9 cellular contexts compared by ENCODE assay signal in the genomic region with DNA sequence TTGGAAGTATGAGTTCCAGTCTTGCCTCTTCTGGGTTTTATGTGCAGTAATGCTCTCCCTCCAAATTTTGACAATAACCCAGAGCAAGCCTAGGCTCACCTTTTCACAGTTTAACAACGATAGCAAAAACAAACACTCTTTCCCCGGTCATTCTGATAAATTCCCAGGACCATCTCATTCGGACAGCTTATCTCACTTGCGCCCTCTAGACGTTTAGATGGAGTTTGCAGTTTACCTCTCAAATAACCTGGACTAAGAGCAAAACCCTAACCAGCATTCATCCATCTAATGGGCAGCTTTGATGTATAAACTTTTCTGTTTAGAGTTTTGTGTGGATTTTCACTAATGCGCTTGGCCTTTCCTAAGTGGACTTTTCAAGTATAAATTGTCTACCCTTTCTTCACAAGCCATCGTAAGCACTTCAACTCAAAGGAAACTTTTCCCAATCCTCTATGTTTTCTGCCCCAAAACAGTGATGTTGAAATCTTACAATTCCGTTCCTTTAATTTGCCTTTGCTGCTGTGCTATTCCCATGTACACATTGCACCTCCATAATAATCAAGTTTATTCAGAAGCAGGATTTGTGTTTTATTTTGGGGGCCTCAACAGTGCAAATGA.
A peak's percentile ranks its signal among the peaks of the same experiment; 100 is the strongest.
DNase-seq lines count a peak whose midpoint lies in the region; ATAC-seq and TF ChIP-seq lines count a peak whose summit lies in the region.
"Had no signal": no experiment of that assay in that cellular context is flagged by ENCODE, and none has a peak within 500 bp of the region (broad histone marks: within the 10 kb centered on the region; RNA-seq: fewer than 3 reads in every experiment).

No MANE protein-coding gene starts in this region.

- no peaks in the 10 kb centered on the region for H3K9me2 ChIP-seq in Loucy (replicated peaks; ENCODE audit: low read depth, low read length)

- no peak overlapping the region for H3K27ac Mint-ChIP-seq in neural crest cell (ENCODE audit: unreplicated experiment)
- no peak overlapping the region for H3K27ac Mint-ChIP-seq in activated T-helper 1 cell treated with anti-CD3 and anti-CD28 coated beads, Interleukin-12 subunit alpha, Interleukin-12 subunit beta, Interleukin-2, Interleukin-4 antibody, amounts not matched to agents 30 ng/mL and 10 ng/mL and 1 ng/mL, durations not matched to agents 14 hours and 24 hours and 36 hours
- H3K27ac Mint-ChIP-seq: CD4-positive, CD25-positive, alpha-beta regulatory T cell had no signal

- H3K9ac ChIP-seq in Loucy (ENCODE audit: low read depth, low read length, poor library complexity, severe bottlenecking) = no peak overlapping the region

- H3K4me1 ChIP-seq in Loucy (ENCODE audit: insufficient read depth, low read length, poor library complexity, severe bottlenecking) = no peaks in the 10 kb centered on the region

- no peak overlapping the region for H3K4me2 ChIP-seq in Loucy (ENCODE audit: low read depth, low read length, poor library complexity, severe bottlenecking)

- H3K9me3 Mint-ChIP-seq in neural crest cell = peaks cover 2% of the 10 kb centered on the region
- no peaks in the 10 kb centered on the region for H3K9me3 Mint-ChIP-seq in activated T-helper 1 cell treated with anti-CD3 and anti-CD28 coated beads, Interleukin-12 subunit alpha, Interleukin-12 subunit beta, Interleukin-2, Interleukin-4 antibody, amounts not matched to agents 30 ng/mL and 10 ng/mL and 1 ng/mL, durations not matched to agents 14 hours and 24 hours and 36 hours

- peaks cover 18% of the 10 kb centered on the region for H3K36me3 Mint-ChIP-seq in neural crest cell (ENCODE audit: low read depth)
- H3K36me3 Mint-ChIP-seq in activated T-helper 1 cell treated with anti-CD3 and anti-CD28 coated beads, Interleukin-12 subunit alpha, Interleukin-12 subunit beta, Interleukin-2, Interleukin-4 antibody, amounts not matched to agents 30 ng/mL and 10 ng/mL and 1 ng/mL, durations not matched to agents 14 hours and 24 hours and 36 hours (ENCODE audit: low read depth) = no peaks in the 10 kb centered on the region
- H3K36me3 Mint-ChIP-seq: CD4-positive, CD25-positive, alpha-beta regulatory T cell had no signal

- no peaks in the 10 kb centered on the region for H3F3A ChIP-seq in Loucy (ENCODE audit: low read depth)

- H3K9me3 ChIP-seq in Loucy (ENCODE audit: insufficient read depth, low read depth, low read length) = peaks cover 5% of the 10 kb centered on the region; the same call in 1 of the 2 replicates

- H3K79me2 ChIP-seq in Loucy (ENCODE audit: insufficient read depth, low read length) = no peaks in the 10 kb centered on the region

- H3K4me1 Mint-ChIP-seq in neural crest cell = no peaks in the 10 kb centered on the region
- no peaks in the 10 kb centered on the region for H3K4me1 Mint-ChIP-seq in activated T-helper 1 cell treated with anti-CD3 and anti-CD28 coated beads, Interleukin-12 subunit alpha, Interleukin-12 subunit beta, Interleukin-2, Interleukin-4 antibody, amounts not matched to agents 30 ng/mL and 10 ng/mL and 1 ng/mL, durations not matched to agents 14 hours and 24 hours and 36 hours (ENCODE audit: low read depth)

- DNase-seq in NCI-H2081 (lab: John Stamatoyannopoulos, UW) = peak; percentile 12 to 57
- DNase-seq in NCI-H2081 treated with DMSO at 0.1 percent for 48 hours (lab: John Stamatoyannopoulos, UW) = no peak
- DNase-seq in cardiac fibroblast (ENCODE audit: low read depth in 2 of 2) = peak; percentile 43 to 60
- DNase-seq in neural crest cell (ENCODE audit: low read depth, low spot score) = peak; percentile 36
- DNase-seq in putamen (ENCODE audit: low spot score) = no peak
- no peak for DNase-seq in activated T-helper 1 cell treated with anti-CD3 and anti-CD28 coated beads, Interleukin-12 subunit alpha, Interleukin-12 subunit beta, Interleukin-2, Interleukin-4 antibody, amounts not matched to agents 30 ng/mL and 10 ng/mL and 1 ng/mL, durations not matched to agents 14 hours and 24 hours and 36 hours (ENCODE audit: low spot score)
- DNase-seq: CD4-positive, CD25-positive, alpha-beta regulatory T cell had no signal

- H3K36me3 ChIP-seq in Loucy (ENCODE audit: insufficient read depth, low read length) = peaks cover 7% of the 10 kb centered on the region; the same call in 1 of the 2 replicates

- no peak overlapping the region for H2AFZ ChIP-seq in Loucy (ENCODE audit: low read length)

- no peaks in the 10 kb centered on the region for H3K27me3 ChIP-seq in Loucy (ENCODE audit: insufficient read depth, low read length, poor library complexity, severe bottlenecking)

- no peak overlapping the region for H3K4me3 Mint-ChIP-seq in neural crest cell
- no peak overlapping the region for H3K4me3 Mint-ChIP-seq in activated T-helper 1 cell treated with anti-CD3 and anti-CD28 coated beads, Interleukin-12 subunit alpha, Interleukin-12 subunit beta, Interleukin-2, Interleukin-4 antibody, amounts not matched to agents 30 ng/mL and 10 ng/mL and 1 ng/mL, durations not matched to agents 14 hours and 24 hours and 36 hours
- H3K4me3 Mint-ChIP-seq: CD4-positive, CD25-positive, alpha-beta regulatory T cell had no signal

- ATAC-seq in GM21717 (IDR thresholded peaks at IDR 0.05; ENCODE audit: unreplicated experiment) = no peak

- intact Hi-C loops in activated T-helper 1 cell treated with anti-CD3 and anti-CD28 coated beads, Interleukin-12 subunit alpha, Interleukin-12 subunit beta, Interleukin-2, Interleukin-4 antibody, amounts not matched to agents 30 ng/mL and 10 ng/mL and 1 ng/mL, durations not matched to agents 14 hours and 24 hours and 36 hours (cut with micrococcal nuclease) = no loop called here

- TF ChIP-seq CTCF in Loucy (conservative IDR thresholded peaks at IDR 0.05; ENCODE audit: low read length) = peak; percentile 78
- peak; percentile 61 for TF ChIP-seq CTCF in cardiac fibroblast (IDR thresholded peaks at IDR 0.05; ENCODE audit: low read depth, low read length)
- TF ChIP-seq CTCF in neural crest cell (conservative IDR thresholded peaks at IDR 0.05) = peak; percentile 67

- H3K4me3 ChIP-seq in Loucy (ENCODE audit: low read length, poor library complexity, severe bottlenecking) = no peak overlapping the region
- no peak overlapping the region for H3K4me3 ChIP-seq in cardiac fibroblast (replicated peaks in 1 of 2; ENCODE audit: low read depth in 2 of 2, low read length in 2 of 2)

- no peaks in the 10 kb centered on the region for H4K20me1 ChIP-seq in Loucy (ENCODE audit: insufficient read depth, low read length, poor library complexity, severe bottlenecking)

- H3K27me3 Mint-ChIP-seq in neural crest cell (ENCODE audit: low read depth) = no peaks in the 10 kb centered on the region
- H3K27me3 Mint-ChIP-seq in activated T-helper 1 cell treated with anti-CD3 and anti-CD28 coated beads, Interleukin-12 subunit alpha, Interleukin-12 subunit beta, Interleukin-2, Interleukin-4 antibody, amounts not matched to agents 30 ng/mL and 10 ng/mL and 1 ng/mL, durations not matched to agents 14 hours and 24 hours and 36 hours (ENCODE audit: insufficient read depth) = no peaks in the 10 kb centered on the region
- H3K27me3 Mint-ChIP-seq: CD4-positive, CD25-positive, alpha-beta regulatory T cell had no signal

Comparison
In these comparisons a context has a peak if more than half of its experiments do, and no peak if none do; other contexts are left out.
1. DNase-seq: peak in NCI-H2081 (2 of 2), cardiac fibroblast (2 of 2) and neural crest cell (single experiment); none in NCI-H2081 treated with DMSO at 0.1 percent for 48 hours (single experiment), putamen (single experiment) and activated T-helper 1 cell treated with anti-CD3 and anti-CD28 coated beads, Interleukin-12 subunit alpha, Interleukin-12 subunit beta, Interleukin-2, Interleukin-4 antibody, amounts not matched to agents 30 ng/mL and 10 ng/mL and 1 ng/mL, durations not matched to agents 14 hours and 24 hours and 36 hours (single experiment).
2. Peak in every context shown above with its lines, with median percentiles within 50 percentile points of each other: CTCF ChIP-seq.